Comparison of ENCODE assay signal across 2 cellular contexts in genomic region chr13:27257648-27258253, GRCh38.
TF ChIP-seq lines count a peak whose summit lies in the region.

No MANE protein-coding gene starts in this region.

TF ChIP-seq in HCT116, 20 proteins besides CTCF, POLR2A, EP300 and RAD21:
- no peak for TF ChIP-seq REST (IDR thresholded peaks at IDR 0.05; ENCODE audit: low read depth)
- peak; percentile 18; the same call in 1 of the 2 replicates for TF ChIP-seq SIN3A (IDR thresholded peaks at IDR 0.05; ENCODE audit: low read depth)
- TF ChIP-seq POLR2AphosphoS5 (IDR thresholded peaks at IDR 0.05; ENCODE audit: low read depth, low read length): peak; percentile 54; the same call in 1 of the 2 replicates

TF ChIP-seq in WTC11, 78 proteins besides CTCF, POLR2A, EP300 and RAD21 (continues in another document):
- TF ChIP-seq FOXK1 (CRISPR knock-in tag; IDR thresholded peaks at IDR 0.05) (no peak), ZNF317 (CRISPR knock-in tag; IDR thresholded peaks at IDR 0.05; ENCODE audit: borderline replicate concordance, low read depth) (no peak), AFF4 (CRISPR knock-in tag; IDR thresholded peaks at IDR 0.05; ENCODE audit: borderline replicate concordance) (no peak), IRF1 (CRISPR knock-in tag; IDR thresholded peaks at IDR 0.05) (no peak), USF1 (CRISPR knock-in tag; IDR thresholded peaks at IDR 0.05) (no peak), FOXP1 (CRISPR knock-in tag; IDR thresholded peaks at IDR 0.05; ENCODE audit: borderline replicate concordance) (no peak), NFE2L1 (CRISPR knock-in tag; IDR thresholded peaks at IDR 0.05) (no peak), MLX (CRISPR knock-in tag; IDR thresholded peaks at IDR 0.05) (no peak), AR (CRISPR knock-in tag; IDR thresholded peaks at IDR 0.05) (peak; percentile 84), FOXP4 (CRISPR knock-in tag; IDR thresholded peaks at IDR 0.05) (no peak), JUN (CRISPR knock-in tag; IDR thresholded peaks at IDR 0.05) (no peak), CBFB (CRISPR knock-in tag; IDR thresholded peaks at IDR 0.05; ENCODE audit: low read depth) (no peak), GTF2I (CRISPR knock-in tag; conservative IDR thresholded peaks at IDR 0.05) (no peak), IRF2 (CRISPR knock-in tag; IDR thresholded peaks at IDR 0.05; ENCODE audit: borderline replicate concordance, low read depth) (no peak), ZSCAN18 (CRISPR knock-in tag; IDR thresholded peaks at IDR 0.05) (no peak), RELA (CRISPR knock-in tag; IDR thresholded peaks at IDR 0.05; ENCODE audit: borderline replicate concordance) (no peak), NR1H2 (CRISPR knock-in tag; IDR thresholded peaks at IDR 0.05) (no peak), ZNF281 (CRISPR knock-in tag; IDR thresholded peaks at IDR 0.05) (no peak), ESRRA (CRISPR knock-in tag; IDR thresholded peaks at IDR 0.05; ENCODE audit: borderline replicate concordance) (no peak), E2F4 (CRISPR knock-in tag; IDR thresholded peaks at IDR 0.05; ENCODE audit: borderline replicate concordance, low read depth) (no peak), ZNF423 (CRISPR knock-in tag; IDR thresholded peaks at IDR 0.05) (no peak), MXD4 (CRISPR knock-in tag; IDR thresholded peaks at IDR 0.05; ENCODE audit: borderline replicate concordance) (no peak), MAX (CRISPR knock-in tag; IDR thresholded peaks at IDR 0.05) (no peak), ZNF532 (CRISPR knock-in tag; IDR thresholded peaks at IDR 0.05; ENCODE audit: borderline replicate concordance) (peak; percentile 14; the same call in 1 of the 2 replicates), TCF7 (CRISPR knock-in tag; IDR thresholded peaks at IDR 0.05; ENCODE audit: low read depth) (no peak), ZBTB21 (CRISPR knock-in tag; IDR thresholded peaks at IDR 0.05; ENCODE audit: borderline replicate concordance) (no peak), SMAD4 (CRISPR knock-in tag; IDR thresholded peaks at IDR 0.05) (no peak), ZBTB43 (CRISPR knock-in tag; IDR thresholded peaks at IDR 0.05) (no peak)
